In genomic region chr7:30238721-30239441, GRCh38 we compare ENCODE assay signal across 8 cellular contexts. TPM values are rescaled to one million over a fixed set of nuclear protein-coding genes. Genes with fewer than 3 reads are reported as not detected.
A peak's percentile ranks its signal among the peaks of the same experiment; 100 is the strongest.
DNase-seq lines count a peak whose midpoint lies in the region; ATAC-seq, FAIRE-seq and TF ChIP-seq lines count a peak whose summit lies in the region.

No MANE protein-coding gene starts in this region.

- H3K36me3 Mint-ChIP-seq in astrocyte (ENCODE audit: low read depth, unreplicated experiment) (peaks cover 2% of the 10 kb centered on the region), memory B cell (no peaks in the 10 kb centered on the region)
- H3K36me3 Mint-ChIP-seq in CD8-positive, alpha-beta memory T cell = peaks cover 0 to 2% (median 0%) of the 10 kb centered on the region in 3 donors

- POLR2A ChIA-PET in CD8-positive, alpha-beta memory T cell (lab: Charles Lee) = no interaction called here

- TF ChIP-seq CTCF in GM13977 (IDR thresholded peaks at IDR 0.05; ENCODE audit: extremely low read depth, insufficient read depth, missing control alignments) (no peak), astrocyte (IDR thresholded peaks at IDR 0.05; ENCODE audit: insufficient read depth, low read depth, low read length) (no peak)

- ATAC-seq in HG02763 (IDR thresholded peaks at IDR 0.05; ENCODE audit: unreplicated experiment) = peak; percentile 69
- ATAC-seq in memory B cell (ENCODE audit: low read depth) = peak; percentile 80

- H3K27me3 ChIP-seq in astrocyte (ENCODE audit: insufficient read depth, low read length) = peaks cover 31% of the 10 kb centered on the region
- H3K27me3 ChIP-seq in CD8-positive, alpha-beta memory T cell (ENCODE audit: insufficient read depth, low read length, poor library complexity, severe bottlenecking) = no peaks in the 10 kb centered on the region

- H4K20me1 ChIP-seq in astrocyte (ENCODE audit: insufficient read depth, low read length) = no peaks in the 10 kb centered on the region

- no peak overlapping the region for H3K9ac ChIP-seq in astrocyte (ENCODE audit: low read length)

- H3K27ac Mint-ChIP-seq in astrocyte (ENCODE audit: unreplicated experiment) (peak overlapping the region; percentile 72), memory B cell (peak overlapping the region; percentile 25)
- peak overlapping the region in 2 of 8 donors; percentile 12 to 43 for H3K27ac Mint-ChIP-seq in CD8-positive, alpha-beta memory T cell

- H3K9me3 ChIP-seq in astrocyte (ENCODE audit: insufficient read depth, low read depth, low read length) = peaks cover 3% of the 10 kb centered on the region
- H3K9me3 ChIP-seq in CD8-positive, alpha-beta memory T cell (ENCODE audit: low read length) = no peaks in the 10 kb centered on the region

- H2AFZ ChIP-seq in astrocyte (ENCODE audit: low read depth, low read length) = no peak overlapping the region

- no peak overlapping the region for H3K4me3 ChIP-seq in astrocyte (ENCODE audit: insufficient read depth, low read depth, low read length)
- H3K4me3 ChIP-seq in CD8-positive, alpha-beta memory T cell (ENCODE audit: low read length) = no peak overlapping the region

- H3K4me2 ChIP-seq in astrocyte (ENCODE audit: low read length) = no peak overlapping the region

- H3K9me3 Mint-ChIP-seq in astrocyte (ENCODE audit: unreplicated experiment) = peaks cover 4% of the 10 kb centered on the region
- peaks cover 1% of the 10 kb centered on the region for H3K9me3 Mint-ChIP-seq in memory B cell
- H3K9me3 Mint-ChIP-seq in CD8-positive, alpha-beta memory T cell = no peaks in the 10 kb centered on the region

- no peak overlapping the region for H3K27ac ChIP-seq in astrocyte (ENCODE audit: low read depth, low read length)
- no peak overlapping the region for H3K27ac ChIP-seq in CD8-positive, alpha-beta memory T cell (ENCODE audit: low read depth, low read length)

- H3K4me3 Mint-ChIP-seq in astrocyte (ENCODE audit: unreplicated experiment) = no peak overlapping the region
- peak overlapping the region; percentile 60 for H3K4me3 Mint-ChIP-seq in memory B cell
- no peak overlapping the region for H3K4me3 Mint-ChIP-seq in CD8-positive, alpha-beta memory T cell

- FAIRE-seq in astrocyte (lab: Jason Lieb, UNC) = no peak

- in situ Hi-C loops in GM13977 (cut with MboI; ENCODE audit: low pct_unique_long_range_greater_than_20kb, low sequenced_read_pairs, unreplicated experiment) = no loop called here

- peaks cover 26% of the 10 kb centered on the region for H3K4me1 Mint-ChIP-seq in astrocyte (ENCODE audit: low read depth, unreplicated experiment)
- H3K4me1 Mint-ChIP-seq in memory B cell = peaks cover 34% of the 10 kb centered on the region
- no peaks in the 10 kb centered on the region for H3K4me1 Mint-ChIP-seq in CD8-positive, alpha-beta memory T cell

- peaks cover 9% of the 10 kb centered on the region for H3K4me1 ChIP-seq in astrocyte (ENCODE audit: insufficient read depth, low read length)
- no peaks in the 10 kb centered on the region for H3K4me1 ChIP-seq in CD8-positive, alpha-beta memory T cell (ENCODE audit: insufficient read depth, low read length)

- CTCF ChIA-PET in CD8-positive, alpha-beta memory T cell (lab: Charles Lee) = no interaction called here

- H3K27me3 Mint-ChIP-seq in astrocyte (ENCODE audit: low read depth, unreplicated experiment) = peaks cover 4% of the 10 kb centered on the region
- H3K27me3 Mint-ChIP-seq in memory B cell = no peaks in the 10 kb centered on the region
- peaks cover 7 to 32% of the 10 kb centered on the region in 2 donors for H3K27me3 Mint-ChIP-seq in CD8-positive, alpha-beta memory T cell

- DNase-seq in A172 (ENCODE audit: low spot score) (peak; percentile 25), GM13977 (ENCODE audit: low spot score) (peak; percentile 48), NCI-H2029 (lab: John Stamatoyannopoulos, UW) (peak; percentile 87), astrocyte (ENCODE audit: low read depth) (peak; percentile 55), memory B cell (ENCODE audit: low spot score in 2 of 2) (peak in 1 of 2 donors; percentile 23), middle frontal gyrus (ENCODE audit: extremely low spot score, low spot score) (no peak)
- DNase-seq in CD8-positive, alpha-beta memory T cell = no peak

- no peaks in the 10 kb centered on the region for H3K79me2 ChIP-seq in astrocyte (ENCODE audit: insufficient read depth, low read length)

- H3K36me3 ChIP-seq in astrocyte (ENCODE audit: insufficient read depth, low read length) = no peaks in the 10 kb centered on the region
- no peaks in the 10 kb centered on the region for H3K36me3 ChIP-seq in CD8-positive, alpha-beta memory T cell (ENCODE audit: insufficient read depth, low read length)

RNA-seq across cellular contexts. Expression of gene ZNRF2, which starts 45.5 kb away (rescaled TPM):
- total RNA-seq in A172 (2014; rRNA removed; shearing (Covaris generic)) = 13.1 and 15.0 TPM in 2 replicates
- total RNA-seq in astrocyte = 9.2 and 9.9 TPM in 2 replicates
- 10 to 100 TPM; 12.4 to 13.6 TPM for total RNA-seq in CD8-positive, alpha-beta memory T cell
- polyA plus RNA-seq in CD8-positive, alpha-beta memory T cell = 4.2 TPM

Comparison
In these comparisons a context has a peak if more than half of its experiments do, and no peak if none do; other contexts are left out.
1. DNase-seq: peak in A172 (single experiment), GM13977 (single experiment), NCI-H2029 (single experiment) and astrocyte (single experiment); none in CD8-positive, alpha-beta memory T cell (0 of 5) and middle frontal gyrus (single experiment).